ENCODE assay signal across 13 cellular contexts in the genomic region with DNA sequence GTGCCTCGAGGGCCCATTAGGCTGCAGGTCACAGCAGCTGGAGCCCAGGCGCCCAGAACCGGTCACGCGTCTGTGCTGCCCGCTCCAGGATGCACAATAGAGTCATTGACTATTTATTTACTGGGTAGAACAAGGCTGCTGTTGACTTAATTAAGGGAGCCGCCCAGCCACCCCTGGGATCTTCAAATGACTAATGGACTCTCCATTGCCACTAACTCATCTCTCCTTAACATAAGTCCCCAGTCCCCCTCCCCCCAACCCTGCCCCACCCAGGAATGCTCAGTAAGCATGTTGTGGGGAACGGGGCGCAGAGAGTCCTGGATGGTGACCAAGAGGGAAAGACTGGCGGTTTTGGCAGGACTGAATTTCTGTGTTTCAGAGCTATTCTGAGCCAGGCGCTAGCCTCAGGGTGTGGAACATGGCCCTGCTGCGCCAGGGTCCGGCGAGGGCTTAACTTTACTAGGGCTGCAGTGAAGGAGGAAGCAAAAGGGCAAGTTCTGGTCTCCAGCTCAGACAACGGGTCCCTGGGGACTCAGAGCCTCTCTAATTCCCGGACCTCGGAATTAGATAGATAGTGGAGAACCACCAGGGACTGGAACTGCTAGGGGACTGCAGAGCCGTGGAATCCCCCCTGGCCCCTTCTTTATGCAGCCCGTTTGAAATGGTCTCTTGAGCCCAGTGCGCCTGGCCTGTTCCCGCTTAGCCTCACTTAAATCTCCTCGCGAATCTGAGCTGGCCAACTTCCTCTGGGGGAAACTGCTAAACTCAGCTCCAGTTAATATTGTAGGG. TPM values are rescaled to one million over a fixed set of nuclear protein-coding genes. Genes with fewer than 3 reads are reported as not detected.
DNase-seq lines count a peak whose midpoint lies in the region; ATAC-seq and TF ChIP-seq lines count a peak whose summit lies in the region.
"Had no signal": no experiment of that assay in that cellular context is flagged by ENCODE, and none has a peak within 500 bp of the region (broad histone marks: within the 10 kb centered on the region; RNA-seq: fewer than 3 reads in every experiment).

No MANE protein-coding gene starts in this region.

- peaks cover 8% of the 10 kb centered on the region for H3K4me1 ChIP-seq in ectodermal cell (ENCODE audit: control insufficient read depth, insufficient read depth, low read length)

- H3K36me3 ChIP-seq in MG63 (no peaks in the 10 kb centered on the region), ectodermal cell (ENCODE audit: control insufficient read depth, insufficient read depth, low read length) (no peaks in the 10 kb centered on the region)
- H3K36me3 ChIP-seq: ovary had no signal

- no peaks in the 10 kb centered on the region for H3K9me3 Mint-ChIP-seq in nephron progenitor cell
- H3K9me3 Mint-ChIP-seq: activated T-cell treated with anti-CD3 and anti-CD28 coated beads, Interleukin-2, amount 50 U/mL, for 72 hours had no signal

- H3K27me3 ChIP-seq in MG63 (peaks cover 21% of the 10 kb centered on the region), ectodermal cell (ENCODE audit: control insufficient read depth, insufficient read depth, low read length, poor library complexity, severe bottlenecking) (peaks cover 70% of the 10 kb centered on the region)
- H3K27me3 ChIP-seq: ovary had no signal

- 27 to 28% methylated on average over 23 of the region's 23 CpGs for WGBS in ectodermal cell, 2 experiments

- no peak for TF ChIP-seq CTCF in nephron progenitor cell (IDR thresholded peaks at IDR 0.05)

- peaks cover 47% of the 10 kb centered on the region for H3K4me1 Mint-ChIP-seq in nephron progenitor cell

- H3K4me3 Mint-ChIP-seq in nephron progenitor cell = peak overlapping the region; percentile 90
- H3K4me3 Mint-ChIP-seq: activated T-cell treated with anti-CD3 and anti-CD28 coated beads, Interleukin-2, amount 50 U/mL, for 72 hours had no signal

- H3K27me3 Mint-ChIP-seq in nephron progenitor cell (ENCODE audit: low read depth, poor library complexity) = peaks cover 62% of the 10 kb centered on the region

- ATAC-seq in GM19463 (IDR thresholded peaks at IDR 0.05; ENCODE audit: unreplicated experiment) = no peak
- ATAC-seq in left colon = no peak
- ATAC-seq: activated T-cell treated with anti-CD3 and anti-CD28 coated beads, Interleukin-2, amount 50 U/mL, for 72 hours; K562 had no signal

- DNase-seq in DMS153 treated with DMSO at 0.1 percent for 48 hours (lab: John Stamatoyannopoulos, UW; ENCODE audit: unreplicated experiment) = peak; percentile 19
- DNase-seq in MG63 = peak; percentile 17
- peak; percentile 46 for DNase-seq in nephron progenitor cell
- DNase-seq in left colon = no peak
- no peak for DNase-seq in NCI-H2196 treated with DMSO at 0.1 percent for 48 hours (lab: John Stamatoyannopoulos, UW; ENCODE audit: unreplicated experiment)
- no peak for DNase-seq in activated effector memory CD4-positive, alpha-beta T cell treated with Interleukin-2 at 50 U/mL for 16 hours
- DNase-seq: activated T-cell treated with anti-CD3 and anti-CD28 coated beads, Interleukin-2, amount 50 U/mL, for 72 hours; DND-41; NK-92 treated with Interleukin-12 subunit alpha and Interleukin-12 subunit beta, amount 100 ng/mL, for 24 hours; ovary had no signal

- no peak overlapping the region for H3K27ac ChIP-seq in ectodermal cell (ENCODE audit: insufficient read depth, low read depth, low read length, poor library complexity, severe bottlenecking)
- H3K27ac ChIP-seq: ovary had no signal

- H3K9me3 ChIP-seq in MG63 (no peaks in the 10 kb centered on the region), ectodermal cell (ENCODE audit: control insufficient read depth, low read length) (no peaks in the 10 kb centered on the region)
- H3K9me3 ChIP-seq: ovary had no signal

- intact Hi-C loops in left colon (cut with DNase I, micrococcal nuclease) = no loop called here

- no peaks in the 10 kb centered on the region for H3K36me3 Mint-ChIP-seq in nephron progenitor cell (ENCODE audit: low read depth)

- peak overlapping the region; percentile 69 for H3K27ac Mint-ChIP-seq in nephron progenitor cell
- H3K27ac Mint-ChIP-seq: activated T-cell treated with anti-CD3 and anti-CD28 coated beads, Interleukin-2, amount 50 U/mL, for 72 hours had no signal

- H3K4me3 ChIP-seq in MG63 = no peak overlapping the region; the same call in 1 of the 2 replicates
- peak overlapping the region; percentile 45 for H3K4me3 ChIP-seq in ectodermal cell (ENCODE audit: insufficient read depth, low read depth, low read length)
- H3K4me3 ChIP-seq: K562, ovary had no signal

RNA-seq across cellular contexts. Expression of a gene that starts 1.5 kb away (rescaled TPM):
- total RNA-seq in MG63 (2014; rRNA removed; shearing (Covaris generic); ENCODE audit: low replicate concordance) = 0.89 TPM in 1 of 2 replicates, not detected in the other
- polyA plus RNA-seq in ectodermal cell (2013, experiment 1 of 4) = 0.31 TPM
- polyA plus RNA-seq in ectodermal cell (2013, experiment 2 of 4) = 0.37 TPM
- 0.59 TPM for polyA plus RNA-seq in ectodermal cell (2013, experiment 3 of 4)
- 0.53 TPM for polyA plus RNA-seq in ectodermal cell (2013, experiment 4 of 4)
- total RNA-seq in left colon = 1 to 10 TPM; 1.2 to 1.9 TPM
- total RNA-seq: activated T-cell treated with anti-CD3 and anti-CD28 coated beads, Interleukin-2, amount 50 U/mL, for 72 hours; K562 had no signal
- polyA plus RNA-seq: K562 had no signal

Comparison
In these comparisons a context has a peak if more than half of its experiments do, and no peak if none do; other contexts are left out.
1. DNase-seq: peak in DMS153 treated with DMSO at 0.1 percent for 48 hours (single experiment), MG63 (single experiment) and nephron progenitor cell (single experiment); none in left colon (0 of 2), NCI-H2196 treated with DMSO at 0.1 percent for 48 hours (single experiment) and activated effector memory CD4-positive, alpha-beta T cell treated with Interleukin-2 at 50 U/mL for 16 hours (single experiment).